Comparison of ENCODE assay signal across 1 cellular context in genomic region chrX:41116948-41117347, GRCh38.
TF ChIP-seq lines count a peak whose summit lies in the region.

No MANE protein-coding gene starts in this region.

TF ChIP-seq in HepG2, 621 proteins besides CTCF, POLR2A, EP300 and RAD21 (continued from another document):
- TF ChIP-seq TCF12 (IDR thresholded peaks at IDR 0.05): no peak
- no peak for TF ChIP-seq TCF12 (CRISPR knock-in tag; IDR thresholded peaks at IDR 0.05)
- no peak for TF ChIP-seq ZFYVE20 (CRISPR knock-in tag; IDR thresholded peaks at IDR 0.05; ENCODE audit: borderline replicate concordance, low read depth)
- no peak for TF ChIP-seq ZNF124 (CRISPR knock-in tag; IDR thresholded peaks at IDR 0.05)
- TF ChIP-seq ZNF143 (CRISPR knock-in tag; IDR thresholded peaks at IDR 0.05): no peak
- no peak for TF ChIP-seq CHD4 (IDR thresholded peaks at IDR 0.05; ENCODE audit: borderline replicate concordance, low read length)
- no peak for TF ChIP-seq SETDB1 (CRISPR knock-in tag; IDR thresholded peaks at IDR 0.05; ENCODE audit: borderline replicate concordance)
TF ChIP-seq in HepG2: peak in this region for 0.
